ENCODE assay signal across 19 cellular contexts in genomic region chr4:134756456-134756855, GRCh38.
"Had no signal": no experiment of that assay in that cellular context is flagged by ENCODE, and none has a peak within 500 bp of the region (broad histone marks: within the 10 kb centered on the region; RNA-seq: fewer than 3 reads in every experiment).

No MANE protein-coding gene starts in this region.

- H3K4me3 Mint-ChIP-seq: naive thymus-derived CD8-positive, alpha-beta T cell; stimulated activated memory B cell treated with anti-CD40 and anti-IgM and Interleukin-4, amounts not matched to agents 10 μg/mL and 1 μg/mL and 100 μg/mL, for 72 hours; stimulated activated naive CD8-positive, alpha-beta T cell treated with anti-CD3 and anti-CD28 coated beads, Interleukin-15, Interleukin-2, amounts not matched to agents 100 ng/mL and 50 ng/mL, for 24 hours had no signal

- H3K4me1 Mint-ChIP-seq: naive thymus-derived CD8-positive, alpha-beta T cell; stimulated activated memory B cell treated with anti-CD40 and anti-IgM and Interleukin-4, amounts not matched to agents 10 μg/mL and 1 μg/mL and 100 μg/mL, for 72 hours had no signal

- H3K27me3 Mint-ChIP-seq: naive thymus-derived CD8-positive, alpha-beta T cell; stimulated activated memory B cell treated with anti-CD40 and anti-IgM and Interleukin-4, amounts not matched to agents 10 μg/mL and 1 μg/mL and 100 μg/mL, for 72 hours; stimulated activated naive CD8-positive, alpha-beta T cell treated with anti-CD3 and anti-CD28 coated beads, Interleukin-15, Interleukin-2, amounts not matched to agents 100 ng/mL and 50 ng/mL, for 24 hours had no signal

- H3K36me3 ChIP-seq: heart right ventricle, tibial artery, upper lobe of left lung, uterus had no signal

- H3K27ac Mint-ChIP-seq: naive thymus-derived CD8-positive, alpha-beta T cell; stimulated activated memory B cell treated with anti-CD40 and anti-IgM and Interleukin-4, amounts not matched to agents 10 μg/mL and 1 μg/mL and 100 μg/mL, for 72 hours; stimulated activated naive CD8-positive, alpha-beta T cell treated with anti-CD3 and anti-CD28 coated beads, Interleukin-15, Interleukin-2, amounts not matched to agents 100 ng/mL and 50 ng/mL, for 24 hours had no signal

- H3K27ac ChIP-seq: dorsolateral prefrontal cortex, heart right ventricle, tibial artery, upper lobe of left lung, uterus had no signal

- H3K36me3 Mint-ChIP-seq: naive thymus-derived CD8-positive, alpha-beta T cell; stimulated activated memory B cell treated with anti-CD40 and anti-IgM and Interleukin-4, amounts not matched to agents 10 μg/mL and 1 μg/mL and 100 μg/mL, for 72 hours had no signal

- DNase-seq: cortex of kidney; dorsolateral prefrontal cortex; effector CD8-positive, alpha-beta T cell; heart right ventricle; islet precursor cell; mammary epithelial cell; mucosa of descending colon; naive thymus-derived CD8-positive, alpha-beta T cell; right cardiac atrium; small intestine; stimulated activated CD4-positive, alpha-beta T cell treated with anti-CD3 and anti-CD28 coated beads, Interleukin-4, amount 100 ng/mL, for 1 hour; stimulated activated CD8-positive, alpha-beta memory T cell treated with anti-CD3 and anti-CD28 coated beads, Interleukin-4, amount 100 ng/mL, for 48 hours; tibial artery; upper lobe of left lung; uterus had no signal

- H3K27me3 ChIP-seq: dorsolateral prefrontal cortex, heart right ventricle, tibial artery, upper lobe of left lung, uterus had no signal

- H3K4me1 ChIP-seq: heart right ventricle, tibial artery, upper lobe of left lung, uterus had no signal

- H3K9me3 Mint-ChIP-seq: stimulated activated memory B cell treated with anti-CD40 and anti-IgM and Interleukin-4, amounts not matched to agents 10 μg/mL and 1 μg/mL and 100 μg/mL, for 72 hours; stimulated activated naive CD8-positive, alpha-beta T cell treated with anti-CD3 and anti-CD28 coated beads, Interleukin-15, Interleukin-2, amounts not matched to agents 100 ng/mL and 50 ng/mL, for 24 hours had no signal

- H3K4me3 ChIP-seq: dorsolateral prefrontal cortex, heart right ventricle, mucosa of descending colon, tibial artery, upper lobe of left lung, uterus had no signal

- ATAC-seq: esophagus mucosa; heart right ventricle; left lobe of liver; mucosa of descending colon; naive thymus-derived CD8-positive, alpha-beta T cell; right cardiac atrium; stimulated activated memory B cell treated with anti-CD40 and anti-IgM and Interleukin-4, amounts not matched to agents 10 μg/mL and 1 μg/mL and 100 μg/mL, for 72 hours had no signal

- H3K9me3 ChIP-seq: heart right ventricle, mucosa of descending colon, tibial artery, upper lobe of left lung, uterus had no signal
